1 cellular context compared by ENCODE assay signal in the genomic region with DNA sequence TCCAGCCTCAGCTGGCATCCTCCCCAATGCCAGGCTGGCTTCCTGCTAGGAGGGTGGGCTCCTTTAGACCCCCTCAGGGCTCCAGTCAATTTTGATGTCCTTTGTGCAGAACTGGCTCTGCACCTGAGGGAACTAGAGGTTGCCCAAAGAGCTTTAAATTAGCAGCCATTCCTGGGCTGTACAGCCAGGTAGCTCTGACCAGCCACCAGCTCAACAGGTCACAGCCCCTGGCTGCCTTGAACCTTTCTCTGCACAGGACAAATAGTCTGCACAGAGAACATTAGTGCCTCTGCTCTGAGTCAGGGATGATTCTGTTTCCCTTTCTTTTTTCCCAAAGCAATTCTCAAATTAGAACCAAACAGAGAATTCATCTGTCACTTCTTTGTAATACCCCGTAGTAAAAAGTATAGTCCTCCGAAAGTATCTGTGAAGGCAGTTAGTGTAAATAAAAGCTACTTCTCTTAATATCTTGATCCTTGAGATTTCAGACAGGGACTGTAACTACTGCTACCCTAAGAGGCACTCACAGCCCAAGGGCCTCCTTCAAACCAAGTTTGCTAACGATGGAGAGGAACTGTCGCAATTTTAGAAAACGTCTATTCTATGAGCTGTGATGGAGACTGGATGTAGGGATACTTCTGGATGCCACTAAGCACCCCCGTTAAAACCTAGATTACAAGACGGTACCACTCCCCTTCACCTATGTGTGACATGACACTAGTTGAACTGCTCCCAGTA.
A peak's percentile ranks its signal among the peaks of the same experiment; 100 is the strongest.
TF ChIP-seq lines count a peak whose summit lies in the region.

No MANE protein-coding gene starts in this region.

TF ChIP-seq in HepG2, 621 proteins besides CTCF, POLR2A, EP300 and RAD21:
- TF ChIP-seq MED8 (CRISPR knock-in tag; IDR thresholded peaks at IDR 0.05; ENCODE audit: insufficient replicate concordance) (no peak), KLF9 (CRISPR knock-in tag; IDR thresholded peaks at IDR 0.05; ENCODE audit: low read depth) (no peak), XRCC5 (optimal IDR thresholded peaks at IDR 0.05; ENCODE audit: low read length) (peak; percentile 19), ZNF33B (CRISPR knock-in tag; IDR thresholded peaks at IDR 0.05) (0 out of 2 replicates have a peak, but pooled peaks have one; percentile 37)
- TF ChIP-seq, protein P1, sequence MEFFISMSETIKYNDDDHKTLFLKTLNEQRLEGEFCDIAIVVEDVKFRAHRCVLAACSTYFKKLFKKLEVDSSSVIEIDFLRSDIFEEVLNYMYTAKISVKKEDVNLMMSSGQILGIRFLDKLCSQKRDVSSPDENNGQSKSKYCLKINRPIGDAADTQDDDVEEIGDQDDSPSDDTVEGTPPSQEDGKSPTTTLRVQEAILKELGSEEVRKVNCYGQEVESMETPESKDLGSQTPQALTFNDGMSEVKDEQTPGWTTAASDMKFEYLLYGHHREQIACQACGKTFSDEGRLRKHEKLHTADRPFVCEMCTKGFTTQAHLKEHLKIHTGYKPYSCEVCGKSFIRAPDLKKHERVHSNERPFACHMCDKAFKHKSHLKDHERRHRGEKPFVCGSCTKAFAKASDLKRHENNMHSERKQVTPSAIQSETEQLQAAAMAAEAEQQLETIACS (CRISPR knock-in tag; IDR thresholded peaks at IDR 0.05), result no peak
- TF ChIP-seq, protein P2, sequence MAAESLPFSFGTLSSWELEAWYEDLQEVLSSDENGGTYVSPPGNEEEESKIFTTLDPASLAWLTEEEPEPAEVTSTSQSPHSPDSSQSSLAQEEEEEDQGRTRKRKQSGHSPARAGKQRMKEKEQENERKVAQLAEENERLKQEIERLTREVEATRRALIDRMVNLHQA (CRISPR knock-in tag; IDR thresholded peaks at IDR 0.05), result no peak
- TF ChIP-seq, protein P3, sequence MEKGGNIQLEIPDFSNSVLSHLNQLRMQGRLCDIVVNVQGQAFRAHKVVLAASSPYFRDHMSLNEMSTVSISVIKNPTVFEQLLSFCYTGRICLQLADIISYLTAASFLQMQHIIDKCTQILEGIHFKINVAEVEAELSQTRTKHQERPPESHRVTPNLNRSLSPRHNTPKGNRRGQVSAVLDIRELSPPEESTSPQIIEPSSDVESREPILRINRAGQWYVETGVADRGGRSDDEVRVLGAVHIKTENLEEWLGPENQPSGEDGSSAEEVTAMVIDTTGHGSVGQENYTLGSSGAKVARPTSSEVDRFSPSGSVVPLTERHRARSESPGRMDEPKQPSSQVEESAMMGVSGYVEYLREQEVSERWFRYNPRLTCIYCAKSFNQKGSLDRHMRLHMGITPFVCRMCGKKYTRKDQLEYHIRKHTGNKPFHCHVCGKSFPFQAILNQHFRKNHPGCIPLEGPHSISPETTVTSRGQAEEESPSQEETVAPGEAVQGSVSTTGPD (CRISPR knock-in tag; IDR thresholded peaks at IDR 0.05), result no peak
TF ChIP-seq in HepG2: peak in this region for 2.
